ENCODE assay signal across 8 cellular contexts in the genomic region with DNA sequence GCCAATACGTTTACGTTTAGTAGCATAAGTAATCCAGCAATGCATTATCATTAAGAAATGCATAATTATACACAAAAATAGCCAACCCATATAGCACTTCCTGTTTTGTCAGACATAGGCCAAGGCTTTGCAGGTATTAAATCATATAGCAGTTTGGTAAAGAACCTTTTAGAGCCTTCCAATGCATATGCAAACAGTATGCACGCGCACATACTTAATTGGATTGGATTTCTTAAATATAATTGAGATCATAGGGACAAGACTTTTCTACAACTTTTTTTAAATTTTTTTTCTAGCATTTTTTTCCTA. TPM values are rescaled to one million over a fixed set of nuclear protein-coding genes. Genes with fewer than 3 reads are reported as not detected.
DNase-seq lines count a peak whose midpoint lies in the region; ATAC-seq, FAIRE-seq and TF ChIP-seq lines count a peak whose summit lies in the region.

No MANE protein-coding gene starts in this region.

- peak overlapping the region; percentile 89 for H3K9ac ChIP-seq in BLaER1
- H3K9ac ChIP-seq in IMR-90 (ENCODE audit: low read depth, low read length) = no peak overlapping the region

- H3K23ac ChIP-seq in IMR-90 (ENCODE audit: low read depth, low read length) = no peak overlapping the region

- dilution Hi-C loops in IMR-90 (cut with HindIII; ENCODE audit: low sequenced_read_pairs, unreplicated experiment) = no loop called here

- no peak overlapping the region for H3K56ac ChIP-seq in IMR-90 (ENCODE audit: extremely low read depth, insufficient read depth, low read length)

- H4K91ac ChIP-seq in IMR-90 (ENCODE audit: insufficient read depth, low read depth, low read length) = no peak overlapping the region

- peaks cover 14 to 23% of the 10 kb centered on the region in 2 experiments for H3K79me1 ChIP-seq in IMR-90 (ENCODE audit: low read depth in 1 of 2, low read length in 2 of 2)

- H4K20me1 ChIP-seq in BLaER1 (peaks cover 19% of the 10 kb centered on the region), IMR-90 (ENCODE audit: insufficient read depth, low read length) (peaks cover 4% of the 10 kb centered on the region; the same call in 1 of the 2 replicates)

- H3K36me3 ChIP-seq in BLaER1 = no peaks in the 10 kb centered on the region; the same call in none of the 2 replicates
- peaks cover 2% of the 10 kb centered on the region; the same call in 1 of the 2 replicates for H3K36me3 ChIP-seq in IMR-90 (ENCODE audit: control insufficient read depth, insufficient read depth, low read length)
- no peaks in the 10 kb centered on the region for H3K36me3 ChIP-seq in bronchial epithelial cell (ENCODE audit: control insufficient read depth, insufficient read depth, low read length)

- no peak for TF ChIP-seq CTCF in IMR-90 (conservative IDR thresholded peaks at IDR 0.05; ENCODE audit: low read depth, low read length)
- TF ChIP-seq CTCF in bronchial epithelial cell (IDR thresholded peaks at IDR 0.05; ENCODE audit: insufficient read depth, low read length, severe bottlenecking) = no peak

- H3K4me2 ChIP-seq in BLaER1 = peak overlapping the region; percentile 73
- peak overlapping the region; percentile 50; the same call in 1 of the 2 replicates for H3K4me2 ChIP-seq in IMR-90 (ENCODE audit: low read depth, low read length)

- in situ Hi-C loops in IMR-90 (cut with MboI; ENCODE audit: low sequenced_read_pairs) = no loop called here
- in situ Hi-C loops in G401 (cut with HindIII; ENCODE audit: low sequenced_read_pairs) = no loop called here

- no peaks in the 10 kb centered on the region; the same call in 1 of the 2 replicates for H3K9me1 ChIP-seq in IMR-90 (ENCODE audit: insufficient read depth, low read length)

- peaks cover 26% of the 10 kb centered on the region for H3K4me1 ChIP-seq in BLaER1
- no peaks in the 10 kb centered on the region; the same call in 1 of the 2 replicates for H3K4me1 ChIP-seq in IMR-90 (ENCODE audit: control insufficient read depth, insufficient read depth, low read length)

- H3K9me3 Mint-ChIP-seq in naive thymus-derived CD8-positive, alpha-beta T cell = peaks cover 0 to 2% (median 0%) of the 10 kb centered on the region in 9 donors

- H3K27ac ChIP-seq in BLaER1 (peak overlapping the region; percentile 86), IMR-90 (ENCODE audit: insufficient read depth, low read length) (no peak overlapping the region)

- H3K4me3 ChIP-seq in BLaER1 (peak overlapping the region; percentile 81), IMR-90 (ENCODE audit: insufficient read depth, low read depth, low read length) (peak overlapping the region; percentile 80), bronchial epithelial cell (ENCODE audit: low read depth, low read length) (peak overlapping the region; percentile 88)

- H3K18ac ChIP-seq in IMR-90 (ENCODE audit: low read depth, low read length) = no peak overlapping the region

- H3K4ac ChIP-seq in IMR-90 (ENCODE audit: low read depth, low read length) = no peak overlapping the region

- POLR2A ChIA-PET in IMR-90 (lab: Charles Lee; ENCODE audit: unreplicated experiment) = no interaction called here
- POLR2A ChIA-PET in naive thymus-derived CD8-positive, alpha-beta T cell (lab: Charles Lee) = no interaction called here

- intact Hi-C loops in IMR-90 (cut with micrococcal nuclease) = loop anchor here (2.0 kb wide), 1 partner anchor 161 kb away; no protein-coding TSS in a partner anchor

- H3K36me3 Mint-ChIP-seq in naive thymus-derived CD8-positive, alpha-beta T cell = peaks cover 0 to 21% (median 5%) of the 10 kb centered on the region in 3 donors

- FAIRE-seq in bronchial epithelial cell (lab: Jason Lieb, UNC) = no peak

- H3K27me3 Mint-ChIP-seq in naive thymus-derived CD8-positive, alpha-beta T cell = peaks cover 0 to 3% (median 0%) of the 10 kb centered on the region in 5 donors

- no TSS peak for BruUV-seq in IMR-90 (replicated peaks; lab: Mats Ljungman, UMichigan)

- H3K4me1 Mint-ChIP-seq in naive thymus-derived CD8-positive, alpha-beta T cell = peaks cover 13 to 39% (median 32%) of the 10 kb centered on the region in 4 donors

- ATAC-seq in IMR-90 (ENCODE audit: low read depth) = no peak
- ATAC-seq in naive thymus-derived CD8-positive, alpha-beta T cell = peak in 1 of 2 donors; percentile 7
- no peak for ATAC-seq in GM21381 (IDR thresholded peaks at IDR 0.05; ENCODE audit: unreplicated experiment)

- peak overlapping the region; percentile 25 to 73 for H4K8ac ChIP-seq in IMR-90 (ENCODE audit: low read depth in 2 of 2, low read length in 2 of 2)

- H3K27ac Mint-ChIP-seq in naive thymus-derived CD8-positive, alpha-beta T cell = peak overlapping the region; percentile 98 to 100 (median 100)

- no peak for DNase-seq in IMR-90
- no peak for DNase-seq in bronchial epithelial cell (ENCODE audit: low read depth)
- no peak for DNase-seq in naive thymus-derived CD8-positive, alpha-beta T cell
- no peak for DNase-seq in G401 (ENCODE audit: low spot score)
- no peak for DNase-seq in iPS-NIHi11 (ENCODE audit: low spot score)
- no peak for DNase-seq in DMS79 treated with DMSO at 0.1 percent for 48 hours (lab: John Stamatoyannopoulos, UW)

- TF ChIP-seq POLR2A in IMR-90 (IDR thresholded peaks at IDR 0.05; ENCODE audit: low read depth, low read length) = no peak

- no peak for TF ChIP-seq RAD21 in IMR-90 (IDR thresholded peaks at IDR 0.05; ENCODE audit: low read length)

- no peaks in the 10 kb centered on the region for H3K27me3 ChIP-seq in BLaER1
- H3K27me3 ChIP-seq in IMR-90 (ENCODE audit: control insufficient read depth, insufficient read depth, low read length) = no peaks in the 10 kb centered on the region
- no peaks in the 10 kb centered on the region for H3K27me3 ChIP-seq in bronchial epithelial cell (ENCODE audit: control insufficient read depth, insufficient read depth, low read length)

- H2AFZ ChIP-seq in IMR-90 (replicated peaks; ENCODE audit: low read length, poor library complexity) = peak overlapping the region; percentile 57

- H3K4me3 Mint-ChIP-seq in naive thymus-derived CD8-positive, alpha-beta T cell = peak overlapping the region; percentile 94 to 99 (median 97)

- no peak overlapping the region for H2AK9ac ChIP-seq in IMR-90 (replicated peaks; ENCODE audit: low read depth, low read length, poor library complexity)

- no peak overlapping the region for H2BK15ac ChIP-seq in IMR-90 (ENCODE audit: low read depth, low read length)

- H2BK20ac ChIP-seq in IMR-90 (ENCODE audit: low read depth, low read length) = no peak overlapping the region

- no peak overlapping the region for H2AK5ac ChIP-seq in IMR-90 (ENCODE audit: low read depth, low read length)

- WGBS in IMR-90 (ENCODE audit: extremely low coverage in 2 of 2, insufficient read length in 1 of 2), 2 experiments = no CpG with 5 or more reads among the region's 4 CpGs

- CTCF ChIA-PET in IMR-90 (lab: Yijun Ruan, JAX) = no interaction called here

- H4K5ac ChIP-seq in IMR-90 (ENCODE audit: low read depth, low read length) = peak overlapping the region; percentile 50

- no peak overlapping the region for H3K14ac ChIP-seq in IMR-90 (replicated peaks; ENCODE audit: low read depth, low read length)

- H3K9me3 ChIP-seq in BLaER1 (no peaks in the 10 kb centered on the region), IMR-90 (ENCODE audit: control insufficient read depth, insufficient read depth, low read length) (no peaks in the 10 kb centered on the region)

- H2BK120ac ChIP-seq in IMR-90 (ENCODE audit: low read depth, low read length) = no peak overlapping the region

- H2BK5ac ChIP-seq in IMR-90 (ENCODE audit: low read depth, low read length, poor library complexity, severe bottlenecking) = no peak overlapping the region

TF ChIP-seq in IMR-90, 13 proteins besides CTCF, POLR2A, EP300 and RAD21:
- TF ChIP-seq ELK1 (IDR thresholded peaks at IDR 0.05; ENCODE audit: borderline replicate concordance, low read depth, low read length) = no peak

RNA-seq across cellular contexts. Expression of gene SPTLC1, which starts 0.7 kb away (rescaled TPM):
- total RNA-seq in IMR-90 (2012; rRNA removed) (92.7 and 95.8 TPM in 2 replicates), bronchial epithelial cell (102 and 103 TPM in 2 replicates)
- 59.9 and 65.7 TPM in 2 replicates for polyA plus RNA-seq in IMR-90 (2012; rRNA removed)
- 16.7 and 23.9 TPM in 2 replicates for polyA plus RNA-seq in IMR-90 (2012; cell fraction: cytosol; rRNA removed)
- polyA plus RNA-seq in IMR-90 (2012; cell fraction: nucleus; rRNA removed; ENCODE audit: low replicate concordance) = 32.2 and 53.4 TPM in 2 replicates
- total RNA-seq in naive thymus-derived CD8-positive, alpha-beta T cell = 10 to 100 TPM; 57.0 to 58.2 TPM
- polyA plus RNA-seq in naive thymus-derived CD8-positive, alpha-beta T cell = 10 to 100 TPM; 36.0 to 41.4 (median 40.5) TPM
- 31.7 and 61.2 TPM in 2 replicates for total RNA-seq in G401 (2014; rRNA removed; shearing (Covaris generic))
